In the genomic region with DNA sequence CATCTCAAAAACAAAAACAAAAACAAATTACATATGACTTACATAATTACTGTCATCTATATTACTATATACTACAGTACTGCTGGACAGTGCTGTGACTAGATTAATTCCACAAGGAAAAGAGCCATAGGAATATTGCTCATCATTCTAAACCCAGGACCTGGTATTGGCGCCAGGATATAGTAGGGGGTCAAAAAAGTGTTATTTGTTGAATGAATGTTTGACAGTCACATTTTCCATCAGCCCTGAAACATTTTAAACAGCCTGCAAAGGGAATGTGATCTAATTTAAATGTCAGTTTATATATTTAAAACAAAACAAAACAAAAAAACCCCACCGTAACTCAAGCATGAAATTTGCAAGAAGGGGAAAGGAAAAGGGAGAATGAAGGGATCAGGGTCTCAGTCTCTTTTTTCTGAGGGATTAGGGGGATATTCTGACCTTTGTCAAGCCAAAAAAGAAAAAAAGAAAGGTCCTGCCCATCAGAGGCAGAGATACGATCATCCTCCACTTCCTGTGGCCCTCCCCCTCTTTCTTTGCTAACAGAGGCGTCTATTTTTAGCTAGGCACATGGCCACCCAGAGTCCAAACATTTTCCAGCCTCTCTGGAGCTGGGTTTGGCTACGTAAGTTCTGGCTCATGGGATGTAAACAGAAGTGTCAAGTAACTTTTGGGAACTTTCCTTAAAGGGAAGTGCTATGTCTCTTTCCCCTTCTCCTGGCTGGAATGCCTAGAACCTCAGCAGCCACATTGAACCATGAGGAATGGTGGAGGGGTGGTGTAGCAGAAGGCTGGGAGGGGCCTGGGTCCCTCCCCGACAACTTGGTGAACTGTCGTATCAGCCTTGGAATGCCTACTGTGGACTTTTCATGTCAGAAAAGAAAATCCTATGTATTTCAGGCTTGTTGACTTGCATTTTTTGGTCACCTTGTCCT, we compare ENCODE assay signal across 8 cellular contexts. TPM values are rescaled to one million over a fixed set of nuclear protein-coding genes. Genes with fewer than 3 reads are reported as not detected.
DNase-seq lines count a peak whose midpoint lies in the region; ATAC-seq and TF ChIP-seq lines count a peak whose summit lies in the region.

No MANE protein-coding gene starts in this region.

- H3K4me3 ChIP-seq in WI38 (ENCODE audit: low read depth, low read length), result peak overlapping the region; percentile 44
- H3K4me3 ChIP-seq in foreskin fibroblast (ENCODE audit: low read depth in 1 of 2, low read length in 2 of 2), result no peak overlapping the region

- peaks cover 10% of the 10 kb centered on the region for H3K36me3 Mint-ChIP-seq in activated naive CD4-positive, alpha-beta T cell treated with anti-CD3 and anti-CD28 coated beads, Interleukin-2, amount 10 ng/mL, durations not matched to agents 7 days and 5 days
- no peaks in the 10 kb centered on the region for H3K36me3 Mint-ChIP-seq in progenitor cell of endocrine pancreas (ENCODE audit: insufficient read depth)

- CTCF ChIA-PET in activated naive CD4-positive, alpha-beta T cell treated with anti-CD3 and anti-CD28 coated beads, Interleukin-2, amount 10 ng/mL, durations not matched to agents 7 days and 5 days (lab: Charles Lee), result interaction anchor here (1.0 kb wide), 1 partner anchor 124 kb away, joined by 3 read pairs; no protein-coding TSS in a partner anchor

- ATAC-seq in HG03095 (IDR thresholded peaks at IDR 0.05; ENCODE audit: unreplicated experiment), result no peak

- no peaks in the 10 kb centered on the region for H3K9me3 Mint-ChIP-seq in activated naive CD4-positive, alpha-beta T cell treated with anti-CD3 and anti-CD28 coated beads, Interleukin-2, amount 10 ng/mL, durations not matched to agents 7 days and 5 days
- no peaks in the 10 kb centered on the region for H3K9me3 Mint-ChIP-seq in progenitor cell of endocrine pancreas (ENCODE audit: low read depth)

- H3K4me3 Mint-ChIP-seq in activated naive CD4-positive, alpha-beta T cell treated with anti-CD3 and anti-CD28 coated beads, Interleukin-2, amount 10 ng/mL, durations not matched to agents 7 days and 5 days, result no peak overlapping the region
- H3K4me3 Mint-ChIP-seq in progenitor cell of endocrine pancreas (ENCODE audit: low read depth), result no peak overlapping the region

- in situ Hi-C loops in G401 (cut with HindIII; ENCODE audit: low sequenced_read_pairs), result no loop called here

- H3K27ac ChIP-seq in substantia nigra (ENCODE audit: low read depth, low read length, poor library complexity, severe bottlenecking), result no peak overlapping the region

- H3K4me1 Mint-ChIP-seq in activated naive CD4-positive, alpha-beta T cell treated with anti-CD3 and anti-CD28 coated beads, Interleukin-2, amount 10 ng/mL, durations not matched to agents 7 days and 5 days, result peaks cover 10% of the 10 kb centered on the region
- peaks cover 28% of the 10 kb centered on the region for H3K4me1 Mint-ChIP-seq in progenitor cell of endocrine pancreas (ENCODE audit: low read depth)

- TF ChIP-seq CTCF in WI38 (IDR thresholded peaks at IDR 0.05; ENCODE audit: low read depth, low read length), result no peak
- no peak for TF ChIP-seq CTCF in foreskin fibroblast (IDR thresholded peaks at IDR 0.05; ENCODE audit: low read depth, low read length)
- TF ChIP-seq CTCF in progenitor cell of endocrine pancreas (IDR thresholded peaks at IDR 0.05; ENCODE audit: unreplicated experiment), result no peak

- peak; percentile 42 for DNase-seq in activated naive CD4-positive, alpha-beta T cell treated with anti-CD3 and anti-CD28 coated beads, Interleukin-2, amount 10 ng/mL, durations not matched to agents 7 days and 5 days
- DNase-seq in activated naive CD4-positive, alpha-beta T cell treated with anti-CD3 and anti-CD28 coated beads, Interleukin-2, amount 50 U/mL, for 16 hours, result no peak
- DNase-seq in foreskin fibroblast (peak; percentile 90 to 95), progenitor cell of endocrine pancreas (ENCODE audit: low spot score, unreplicated experiment) (no peak), G401 (ENCODE audit: low spot score) (no peak), substantia nigra (lab: John Stamatoyannopoulos, UW) (no peak)

- H3K27ac Mint-ChIP-seq in activated naive CD4-positive, alpha-beta T cell treated with anti-CD3 and anti-CD28 coated beads, Interleukin-2, amount 10 ng/mL, durations not matched to agents 7 days and 5 days, result peak overlapping the region; percentile 77
- H3K27ac Mint-ChIP-seq in progenitor cell of endocrine pancreas, result peak overlapping the region; percentile 48

- no peaks in the 10 kb centered on the region for H3K27me3 Mint-ChIP-seq in activated naive CD4-positive, alpha-beta T cell treated with anti-CD3 and anti-CD28 coated beads, Interleukin-2, amount 10 ng/mL, durations not matched to agents 7 days and 5 days
- no peaks in the 10 kb centered on the region for H3K27me3 Mint-ChIP-seq in progenitor cell of endocrine pancreas

RNA-seq across cellular contexts. Expression of gene DLG5, which starts 44.6 kb away (rescaled TPM):
- 132 and 149 TPM in 2 replicates for total RNA-seq in progenitor cell of endocrine pancreas
- 34.5 and 48.7 TPM in 2 replicates for total RNA-seq in G401 (2014; rRNA removed; shearing (Covaris generic))

RNA-seq across cellular contexts. Expression of gene POLR3A, which starts 58.2 kb away (rescaled TPM):
- 26.7 and 27.5 TPM in 2 replicates for total RNA-seq in progenitor cell of endocrine pancreas
- total RNA-seq in G401 (2014; rRNA removed; shearing (Covaris generic)), result 24.3 and 29.1 TPM in 2 replicates

Comparison
In these comparisons a context has a peak if more than half of its experiments do, and no peak if none do; other contexts are left out.
1. DNase-seq: peak in activated naive CD4-positive, alpha-beta T cell treated with anti-CD3 and anti-CD28 coated beads, Interleukin-2, amount 10 ng/mL, durations not matched to agents 7 days and 5 days (single experiment) and foreskin fibroblast (2 of 2); none in activated naive CD4-positive, alpha-beta T cell treated with anti-CD3 and anti-CD28 coated beads, Interleukin-2, amount 50 U/mL, for 16 hours (single experiment), progenitor cell of endocrine pancreas (single experiment), G401 (single experiment) and substantia nigra (0 of 49).